In the genomic region with DNA sequence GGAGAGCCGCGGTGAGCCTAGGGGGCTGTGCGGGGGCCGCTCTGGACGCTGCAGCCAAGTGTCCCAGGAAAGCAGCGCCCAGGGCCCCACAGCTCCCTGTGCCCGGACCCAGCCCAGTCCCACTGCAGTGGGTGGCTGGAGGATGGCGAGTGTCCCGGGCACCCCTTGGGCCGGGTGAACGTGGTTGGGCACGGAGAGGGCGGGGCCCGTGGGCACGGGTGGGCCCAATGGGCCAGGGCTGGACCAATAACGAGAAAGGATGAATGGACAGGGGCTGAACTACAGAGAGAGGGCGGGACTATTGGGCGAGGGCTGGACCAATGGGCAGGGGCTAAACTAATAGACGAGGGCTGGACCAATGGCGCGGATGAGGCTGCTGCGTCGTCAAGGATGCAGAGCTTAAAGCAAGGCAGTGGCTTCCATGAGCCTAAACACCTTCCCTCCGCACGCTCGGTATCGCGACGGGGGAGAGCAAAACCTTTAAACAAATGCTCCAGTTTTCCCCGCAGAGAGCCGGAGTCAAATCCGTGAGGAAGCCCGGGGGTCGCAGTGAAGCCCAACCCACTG, we compare ENCODE assay signal across 8 cellular contexts. TPM values are rescaled to one million over a fixed set of nuclear protein-coding genes. Genes with fewer than 3 reads are reported as not detected.
DNase-seq lines count a peak whose midpoint lies in the region; FAIRE-seq and TF ChIP-seq lines count a peak whose summit lies in the region.

No MANE protein-coding gene starts in this region.

- H3K4me3 ChIP-seq in foreskin fibroblast (ENCODE audit: low read depth in 1 of 2, low read length in 2 of 2) (peak overlapping the region; percentile 76 to 82), neural cell (ENCODE audit: low read length) (peak overlapping the region; percentile 96), stomach (peak overlapping the region; percentile 82 to 96 (median 92))

- CTCF ChIA-PET in RWPE1 (lab: Yijun Ruan, JAX), result interaction anchor here (0.7 to 1.5 kb wide), 4 partner anchors 14 to 45 kb away, joined by 3 to 8 read pairs (median 6); no protein-coding TSS in a partner anchor

- whole genome bisulfite sequencing in stomach, 5 donors, result 0 to 1% (median 1%) methylated on average over 15 to 34 of the region's 34 CpGs

- peak overlapping the region; percentile 90 for H3K27ac ChIP-seq in RWPE1
- peak overlapping the region; percentile 92 for H3K27ac ChIP-seq in neural cell (ENCODE audit: low read length)
- peak overlapping the region; percentile 94 to 99 (median 98) for H3K27ac ChIP-seq in stomach

- no peaks in the 10 kb centered on the region for H3F3A ChIP-seq in neural cell (ENCODE audit: insufficient read depth, low read length, poor library complexity, severe bottlenecking)

- TF ChIP-seq RAD21 in neural cell (conservative IDR thresholded peaks at IDR 0.05), result no peak

- H3K9me3 ChIP-seq in neural cell (ENCODE audit: low read length), result no peaks in the 10 kb centered on the region
- H3K9me3 ChIP-seq in stomach, result no peaks in the 10 kb centered on the region

- peaks cover 8% of the 10 kb centered on the region for H3K79me2 ChIP-seq in neural cell (replicated peaks; ENCODE audit: insufficient read depth, low read length)

- intact Hi-C loops in stomach (cut with DNase I; ENCODE audit: low total_unique reads), result no loop called here

- H3K36me3 ChIP-seq in neural cell (ENCODE audit: insufficient read depth, low read length) (no peaks in the 10 kb centered on the region), stomach (peaks cover 0 to 1% (median 0%) of the 10 kb centered on the region in 4 donors)

- TF ChIP-seq EP300 in neural cell (conservative IDR thresholded peaks at IDR 0.05; ENCODE audit: poor library complexity, severe bottlenecking) (peak; percentile 57), stomach (IDR thresholded peaks at IDR 0.05) (no peak)

- peak overlapping the region; percentile 33 for H3K4me2 ChIP-seq in neural cell (ENCODE audit: low read length)

- TF ChIP-seq POLR2A in H54 (IDR thresholded peaks at IDR 0.05; ENCODE audit: low read depth, low read length) (no peak; the same call in 1 of the 2 replicates), stomach (IDR thresholded peaks at IDR 0.05) (no peak)

- H3K4me1 ChIP-seq in stomach, result peaks cover 10 to 22% (median 20%) of the 10 kb centered on the region in 4 donors

- peak overlapping the region; percentile 94 for H3K9ac ChIP-seq in neural cell (ENCODE audit: low read length)

- peak; percentile 99 for DNase-seq in EL
- peak; percentile 90 for DNase-seq in H54 (ENCODE audit: insufficient read length, low spot score)
- DNase-seq in LoVo (ENCODE audit: low spot score), result peak; percentile 96
- peak; percentile 97 for DNase-seq in RWPE1 (ENCODE audit: low spot score)
- DNase-seq in activated gamma-delta T cell treated with anti-CD3 and anti-CD28 coated beads, Interleukin-2, amount 50 U/mL, for 16 hours (ENCODE audit: low read depth), result peak; percentile 90
- peak; percentile 98 to 99 for DNase-seq in foreskin fibroblast
- DNase-seq in stomach, result peak; percentile 98

- FAIRE-seq in H54 (lab: Jason Lieb, UNC), result peak; percentile 82

- H3K27me3 ChIP-seq in neural cell (ENCODE audit: insufficient read depth, low read depth, low read length) (no peaks in the 10 kb centered on the region), stomach (no peaks in the 10 kb centered on the region)

- TF ChIP-seq CTCF in RWPE1 (conservative IDR thresholded peaks at IDR 0.05; ENCODE audit: low read depth) (no peak), foreskin fibroblast (IDR thresholded peaks at IDR 0.05; ENCODE audit: low read depth, low read length) (no peak), neural cell (IDR thresholded peaks at IDR 0.05; ENCODE audit: poor library complexity, severe bottlenecking) (no peak), stomach (IDR thresholded peaks at IDR 0.05) (no peak)

- POLR2A ChIA-PET in RWPE1 (lab: Yijun Ruan, JAX; ENCODE audit: low non-redundant PET), result interaction anchor here (0.5 kb wide), 1 partner anchor 38 kb away, joined by 3 read pairs; no protein-coding TSS in a partner anchor

- H2AFZ ChIP-seq in neural cell (ENCODE audit: low read depth, low read length), result peak overlapping the region; percentile 56

- no peaks in the 10 kb centered on the region for H4K20me1 ChIP-seq in neural cell (ENCODE audit: insufficient read depth)

- no peaks in the 10 kb centered on the region for H3K9me2 ChIP-seq in neural cell (ENCODE audit: insufficient read depth, low read length)

TF ChIP-seq in neural cell, 6 proteins besides CTCF, POLR2A, EP300 and RAD21:
- TF ChIP-seq POLR2AphosphoS5 (IDR thresholded peaks at IDR 0.05), result no peak
- peak; percentile 69 for TF ChIP-seq TAF1 (IDR thresholded peaks at IDR 0.05; ENCODE audit: low read depth)
- peak; percentile 66 for TF ChIP-seq REST (IDR thresholded peaks at IDR 0.05; ENCODE audit: borderline replicate concordance)
- TF ChIP-seq MXI1 (conservative IDR thresholded peaks at IDR 0.05; ENCODE audit: poor library complexity, severe bottlenecking), result peak; percentile 87
TF ChIP-seq in neural cell: peak in this region for 3.

RNA-seq across cellular contexts. Expression of gene FLYWCH2, which starts 0.5 kb away (rescaled TPM):
- 193 and 211 TPM in 2 replicates for polyA plus RNA-seq in neural cell
- polyA minus RNA-seq in neural cell, result 82.0 and 95.0 TPM in 2 replicates
- 10 to 100 TPM; 19.6 to 76.4 (median 52.4) TPM for total RNA-seq in stomach
- 10 to 100 TPM; 30.1 to 43.4 (median 39.0) TPM for polyA plus RNA-seq in stomach

RNA-seq across cellular contexts. Expression of gene PRSS22, which starts 24.6 kb away (rescaled TPM):
- not detected in 2 replicates for polyA plus RNA-seq in neural cell
- not detected in 2 replicates for polyA minus RNA-seq in neural cell
- total RNA-seq in stomach, result 10 to 100 TPM in 2 of 5 donors, 1 to 10 TPM in 2, not detected in 1; 1.8 to 33.2 (median 9.8) TPM
- polyA plus RNA-seq in stomach, result 10 to 100 TPM in 2 of 3 donors, 1 to 10 TPM in 1; 5.2 to 62.2 (median 22.7) TPM

RNA-seq across cellular contexts. Expression of gene FLYWCH1, which starts 29.2 kb away (rescaled TPM):
- polyA plus RNA-seq in neural cell, result 33.0 and 41.4 TPM in 2 replicates
- polyA minus RNA-seq in neural cell, result 36.5 and 48.2 TPM in 2 replicates
- 100 to 1,000 TPM in 1 of 5 donors, 10 to 100 TPM in 4; 10.5 to 121 (median 26.5) TPM for total RNA-seq in stomach
- polyA plus RNA-seq in stomach, result 10 to 100 TPM in 2 of 3 donors, 1 to 10 TPM in 1; 8.1 to 18.1 (median 12.0) TPM

RNA-seq across cellular contexts. Expression of gene ZG16B, which starts 52.4 kb away (rescaled TPM):
- polyA plus RNA-seq in neural cell, result not detected in 2 replicates
- polyA minus RNA-seq in neural cell, result not detected in 2 replicates
- 10 to 100 TPM in 2 of 5 donors, not detected in 3; 15.6 to 39.0 TPM for total RNA-seq in stomach
- 10 to 100 TPM; 13.0 to 35.4 (median 22.3) TPM for polyA plus RNA-seq in stomach

Comparison
In these comparisons a context has a peak if more than half of its experiments do, and no peak if none do; other contexts are left out.
1. Peak in every context shown above with its lines: DNase-seq, H3K4me3 ChIP-seq and H3K27ac ChIP-seq.